In genomic region chr15:58608129-58608590, GRCh38 we compare ENCODE assay signal across 13 cellular contexts.
DNase-seq lines count a peak whose midpoint lies in the region; ATAC-seq, FAIRE-seq and TF ChIP-seq lines count a peak whose summit lies in the region.
"Had no signal": no experiment of that assay in that cellular context is flagged by ENCODE, and none has a peak within 500 bp of the region (broad histone marks: within the 10 kb centered on the region; RNA-seq: fewer than 3 reads in every experiment).

No MANE protein-coding gene starts in this region.

- peak overlapping the region; percentile 44 for H3K27ac ChIP-seq in CD4-positive, CD25-positive, alpha-beta regulatory T cell (ENCODE audit: insufficient read depth, low read length, poor library complexity, severe bottlenecking)
- no peak overlapping the region for H3K27ac ChIP-seq in astrocyte (ENCODE audit: low read depth, low read length)
- peak overlapping the region; percentile 3 for H3K27ac ChIP-seq in neutrophil
- H3K27ac ChIP-seq: cardiac muscle cell had no signal

- peak in 2 of 3 donors; percentile 36 to 57 for DNase-seq in CD4-positive, CD25-positive, alpha-beta regulatory T cell
- DNase-seq in Jurkat, Clone E6-1 (ENCODE audit: low read depth, low spot score) = peak; percentile 93
- DNase-seq in astrocyte (ENCODE audit: low read depth) = peak; percentile 81
- DNase-seq in NCI-H2196 (lab: John Stamatoyannopoulos, UW; ENCODE audit: unreplicated experiment) = no peak
- no peak for DNase-seq in SKM-1 treated with dmso at 0.1 percent for 144 hours (lab: John Stamatoyannopoulos, UW; ENCODE audit: unreplicated experiment)
- no peak for DNase-seq in Kasumi-1 (lab: John Stamatoyannopoulos, UW)
- DNase-seq: erythroblast, NCI-H1092, NCI-H510A treated with DMSO at 0.1 percent for 48 hours had no signal

- no peak overlapping the region for H3K9ac ChIP-seq in astrocyte (ENCODE audit: low read length)

- H3K27me3 Mint-ChIP-seq in CD4-positive, CD25-positive, alpha-beta regulatory T cell = no peaks in the 10 kb centered on the region
- H3K27me3 Mint-ChIP-seq in astrocyte (ENCODE audit: low read depth, unreplicated experiment) = no peaks in the 10 kb centered on the region

- no peak overlapping the region for H2AFZ ChIP-seq in astrocyte (ENCODE audit: low read depth, low read length)

- peaks cover 63% of the 10 kb centered on the region for H3K36me3 Mint-ChIP-seq in CD4-positive, CD25-positive, alpha-beta regulatory T cell
- H3K36me3 Mint-ChIP-seq in astrocyte (ENCODE audit: low read depth, unreplicated experiment) = peaks cover 24% of the 10 kb centered on the region

- peaks cover 23% of the 10 kb centered on the region for H3K4me1 ChIP-seq in CD4-positive, CD25-positive, alpha-beta regulatory T cell (ENCODE audit: control insufficient read depth, insufficient read depth, low read length, poor library complexity, severe bottlenecking)
- H3K4me1 ChIP-seq in astrocyte (ENCODE audit: insufficient read depth, low read length) (no peaks in the 10 kb centered on the region), neutrophil (ENCODE audit: control insufficient read depth in 1 of 2, insufficient read depth in 1 of 2, low read depth in 1 of 2, low read length in 1 of 2) (peaks cover 0 to 5% of the 10 kb centered on the region in 2 experiments)

- peaks cover 4% of the 10 kb centered on the region for H4K20me1 ChIP-seq in astrocyte (ENCODE audit: insufficient read depth, low read length)

- H3K4me1 Mint-ChIP-seq in CD4-positive, CD25-positive, alpha-beta regulatory T cell = peaks cover 34 to 58% (median 46%) of the 10 kb centered on the region in 4 donors
- peaks cover 18% of the 10 kb centered on the region for H3K4me1 Mint-ChIP-seq in astrocyte (ENCODE audit: low read depth, unreplicated experiment)

- H3K36me3 ChIP-seq in CD4-positive, CD25-positive, alpha-beta regulatory T cell (ENCODE audit: control insufficient read depth, insufficient read depth, low read length) = peaks cover 26% of the 10 kb centered on the region
- H3K36me3 ChIP-seq in astrocyte (ENCODE audit: insufficient read depth, low read length) (peaks cover 7% of the 10 kb centered on the region), neutrophil (peaks cover 48% of the 10 kb centered on the region)

- no peaks in the 10 kb centered on the region for H3K9me3 ChIP-seq in CD4-positive, CD25-positive, alpha-beta regulatory T cell (ENCODE audit: control insufficient read depth in 2 of 2, low read length in 2 of 2)
- H3K9me3 ChIP-seq in astrocyte (ENCODE audit: insufficient read depth, low read depth, low read length) (no peaks in the 10 kb centered on the region), neutrophil (no peaks in the 10 kb centered on the region)

- H3K27me3 ChIP-seq in CD4-positive, CD25-positive, alpha-beta regulatory T cell (ENCODE audit: control insufficient read depth, insufficient read depth, low read length) = no peaks in the 10 kb centered on the region
- H3K27me3 ChIP-seq in astrocyte (ENCODE audit: insufficient read depth, low read length) = no peaks in the 10 kb centered on the region
- no peaks in the 10 kb centered on the region for H3K27me3 ChIP-seq in neutrophil
- H3K27me3 ChIP-seq: cardiac muscle cell had no signal

- ATAC-seq in CD4-positive, CD25-positive, alpha-beta regulatory T cell (ENCODE audit: low read depth in 2 of 2) = peak; percentile 71 to 79
- ATAC-seq in GM19324 (IDR thresholded peaks at IDR 0.05; ENCODE audit: low FRiP score, unreplicated experiment) = no peak
- ATAC-seq: GM12878 had no signal

- TF ChIP-seq CTCF in astrocyte (IDR thresholded peaks at IDR 0.05; ENCODE audit: insufficient read depth, low read depth, low read length) (no peak), neutrophil (IDR thresholded peaks at IDR 0.05) (no peak)

- H3K79me2 ChIP-seq in astrocyte (ENCODE audit: insufficient read depth, low read length) = peaks cover 9% of the 10 kb centered on the region

- no peak overlapping the region for H3K4me2 ChIP-seq in astrocyte (ENCODE audit: low read length)

- H3K27ac Mint-ChIP-seq in CD4-positive, CD25-positive, alpha-beta regulatory T cell = peak overlapping the region; percentile 76 to 83 (median 81)
- no peak overlapping the region for H3K27ac Mint-ChIP-seq in astrocyte (ENCODE audit: unreplicated experiment)

- H3K4me3 Mint-ChIP-seq in CD4-positive, CD25-positive, alpha-beta regulatory T cell = peak overlapping the region; percentile 41 to 68 (median 58)
- H3K4me3 Mint-ChIP-seq in astrocyte (ENCODE audit: unreplicated experiment) = no peak overlapping the region

- peak overlapping the region; percentile 69 for H3K4me3 ChIP-seq in CD4-positive, CD25-positive, alpha-beta regulatory T cell (ENCODE audit: low read depth, low read length)
- no peak overlapping the region for H3K4me3 ChIP-seq in Jurkat, Clone E6-1 (ENCODE audit: low read length)
- H3K4me3 ChIP-seq in astrocyte (ENCODE audit: insufficient read depth, low read depth, low read length) (no peak overlapping the region), neutrophil (ENCODE audit: low read depth in 1 of 2, low read length in 1 of 2) (no peak overlapping the region)
- H3K4me3 ChIP-seq: cardiac muscle cell, GM12878 had no signal

- FAIRE-seq in astrocyte (lab: Jason Lieb, UNC) = peak; percentile 26
- FAIRE-seq: GM12878 had no signal

- no peaks in the 10 kb centered on the region for H3K9me3 Mint-ChIP-seq in CD4-positive, CD25-positive, alpha-beta regulatory T cell
- no peaks in the 10 kb centered on the region for H3K9me3 Mint-ChIP-seq in astrocyte (ENCODE audit: unreplicated experiment)

Comparison
In these comparisons a context has a peak if more than half of its experiments do, and no peak if none do; other contexts are left out.
1. DNase-seq: peak in CD4-positive, CD25-positive, alpha-beta regulatory T cell (2 of 3), Jurkat, Clone E6-1 (single experiment) and astrocyte (single experiment); none in NCI-H2196 (single experiment), SKM-1 treated with dmso at 0.1 percent for 144 hours (single experiment) and Kasumi-1 (0 of 2).